In genomic region chr14:91580886-91581615, GRCh38 we compare ENCODE assay signal across 13 cellular contexts.
"Had no signal": no experiment of that assay in that cellular context is flagged by ENCODE, and none has a peak within 500 bp of the region (broad histone marks: within the 10 kb centered on the region; RNA-seq: fewer than 3 reads in every experiment).

No MANE protein-coding gene starts in this region.

- H3K4me3 ChIP-seq: adrenal gland, neural progenitor cell, pancreas, thyroid gland had no signal

- ATAC-seq: activated T-helper 17 cell treated with anti-CD3 and anti-CD28 coated beads, Interleukin-2, amount 50 U/mL, for 72 hours; pancreas; stimulated activated effector memory CD8-positive, alpha-beta T cell treated with anti-CD3 and anti-CD28 coated beads, Interleukin-12 subunit alpha, Interleukin-12 subunit beta, amount 100 ng/mL, for 72 hours had no signal

- DNase-seq: activated CD4-positive, alpha-beta T cell treated with anti-CD3 and anti-CD28 coated beads, Interleukin-2, amount 50 U/mL, for 1 hour; activated naive CD4-positive, alpha-beta T cell treated with anti-CD3 and anti-CD28 coated beads, Interleukin-2, amount 10 ng/mL, durations not matched to agents 7 days and 5 days; activated T-cell treated with anti-CD3 and anti-CD28 coated beads for 4 hours; adrenal gland; foreskin melanocyte; head of caudate nucleus; kidney; pancreas; small intestine; thyroid gland had no signal

- H3K4me2 ChIP-seq: neural progenitor cell had no signal

- H3K4me3 Mint-ChIP-seq: activated naive CD4-positive, alpha-beta T cell treated with anti-CD3 and anti-CD28 coated beads, Interleukin-2, amount 10 ng/mL, durations not matched to agents 7 days and 5 days; activated T-helper 17 cell treated with anti-CD3 and anti-CD28 coated beads, Interleukin-2, amount 50 U/mL, for 72 hours; neural progenitor cell; stimulated activated effector memory CD8-positive, alpha-beta T cell treated with anti-CD3 and anti-CD28 coated beads, Interleukin-12 subunit alpha, Interleukin-12 subunit beta, amount 100 ng/mL, for 72 hours had no signal

- H3K36me3 ChIP-seq: adrenal gland, neural progenitor cell, thyroid gland had no signal

- H3K27ac Mint-ChIP-seq: activated naive CD4-positive, alpha-beta T cell treated with anti-CD3 and anti-CD28 coated beads, Interleukin-2, amount 10 ng/mL, durations not matched to agents 7 days and 5 days; activated T-helper 17 cell treated with anti-CD3 and anti-CD28 coated beads, Interleukin-2, amount 50 U/mL, for 72 hours; neural progenitor cell; stimulated activated effector memory CD8-positive, alpha-beta T cell treated with anti-CD3 and anti-CD28 coated beads, Interleukin-12 subunit alpha, Interleukin-12 subunit beta, amount 100 ng/mL, for 72 hours had no signal

- H3K27ac ChIP-seq: adrenal gland, neural progenitor cell, pancreas, thyroid gland had no signal

- H3K4me1 Mint-ChIP-seq: activated naive CD4-positive, alpha-beta T cell treated with anti-CD3 and anti-CD28 coated beads, Interleukin-2, amount 10 ng/mL, durations not matched to agents 7 days and 5 days; activated T-helper 17 cell treated with anti-CD3 and anti-CD28 coated beads, Interleukin-2, amount 50 U/mL, for 72 hours; stimulated activated effector memory CD8-positive, alpha-beta T cell treated with anti-CD3 and anti-CD28 coated beads, Interleukin-12 subunit alpha, Interleukin-12 subunit beta, amount 100 ng/mL, for 72 hours had no signal

- H3K36me3 Mint-ChIP-seq: activated naive CD4-positive, alpha-beta T cell treated with anti-CD3 and anti-CD28 coated beads, Interleukin-2, amount 10 ng/mL, durations not matched to agents 7 days and 5 days; neural progenitor cell; stimulated activated effector memory CD8-positive, alpha-beta T cell treated with anti-CD3 and anti-CD28 coated beads, Interleukin-12 subunit alpha, Interleukin-12 subunit beta, amount 100 ng/mL, for 72 hours had no signal

- H3K4me1 ChIP-seq: adrenal gland, neural progenitor cell, pancreas, thyroid gland had no signal

- H3K9ac ChIP-seq: neural progenitor cell had no signal

- H3K27me3 ChIP-seq: pancreas, thyroid gland had no signal

- H3K27me3 Mint-ChIP-seq: activated T-helper 17 cell treated with anti-CD3 and anti-CD28 coated beads, Interleukin-2, amount 50 U/mL, for 72 hours had no signal
